8 cellular contexts compared by ENCODE assay signal in the genomic region with DNA sequence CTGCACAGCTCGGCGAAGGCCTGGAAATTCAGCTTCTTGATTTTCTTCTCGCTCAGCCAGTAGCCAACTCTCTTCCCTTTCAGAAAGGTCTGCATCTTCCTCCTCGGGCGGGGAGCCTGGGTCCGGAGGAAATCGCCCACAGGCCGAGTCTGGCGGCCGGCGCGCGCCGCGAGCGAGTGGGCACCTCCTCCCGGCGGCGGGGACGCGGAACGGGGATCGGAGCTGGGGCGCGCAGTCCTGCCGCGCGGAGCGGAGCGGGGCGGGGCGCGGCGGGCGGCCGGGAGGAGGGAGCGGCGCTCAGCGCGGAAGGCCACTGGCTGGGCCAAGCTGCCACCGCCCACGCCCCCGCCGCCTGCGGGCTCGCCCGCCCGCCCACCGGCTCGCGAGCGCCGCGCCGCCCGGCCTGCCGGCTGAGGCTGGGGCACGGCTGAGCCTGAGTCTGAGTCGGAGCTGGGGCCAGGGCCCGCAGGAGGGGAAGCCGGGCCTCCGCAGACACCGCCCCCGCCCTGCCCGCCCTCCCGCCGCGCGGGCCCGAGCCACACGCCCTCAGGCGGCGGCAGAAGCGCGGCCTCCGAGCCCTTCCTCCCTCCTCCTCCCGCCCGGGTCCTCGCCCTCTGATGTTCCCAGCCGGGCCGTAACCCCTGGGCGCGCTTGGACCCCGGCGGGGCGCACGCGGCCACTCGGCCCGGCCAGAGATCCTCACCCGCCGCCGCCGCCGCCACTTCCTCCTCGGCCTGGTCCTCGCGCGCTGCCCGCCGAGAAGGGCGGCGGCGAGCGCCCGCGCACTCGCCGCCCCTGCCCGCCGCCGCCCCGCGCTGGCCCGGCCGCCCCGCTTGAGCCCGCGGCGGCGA. TPM values are rescaled to one million over a fixed set of nuclear protein-coding genes. Genes with fewer than 3 reads are reported as not detected.
A peak's percentile ranks its signal among the peaks of the same experiment; 100 is the strongest.
DNase-seq lines count a peak whose midpoint lies in the region; ATAC-seq and TF ChIP-seq lines count a peak whose summit lies in the region.

No MANE protein-coding gene starts in this region.

- H3K4me3 ChIP-seq in GM12864 (ENCODE audit: low read depth, low read length), result peak overlapping the region; percentile 78
- H3K4me3 ChIP-seq in left ventricle myocardium inferior, result peak overlapping the region; percentile 75
- peak overlapping the region; percentile 93 for H3K4me3 ChIP-seq in psoas muscle
- peak overlapping the region; percentile 76 for H3K4me3 ChIP-seq in urinary bladder (ENCODE audit: low read depth, low read length)

- ATAC-seq in HG02610 (IDR thresholded peaks at IDR 0.05; ENCODE audit: unreplicated experiment) (peak; percentile 85), psoas muscle (peak; percentile 89 to 95 (median 92))

- H3K27me3 ChIP-seq in left ventricle myocardium inferior (ENCODE audit: low read depth), result no peaks in the 10 kb centered on the region
- no peaks in the 10 kb centered on the region for H3K27me3 ChIP-seq in psoas muscle (ENCODE audit: insufficient read depth in 3 of 3, low read length in 2 of 3)

- WGBS in adipose tissue, 3 donors, result 0 to 1% (median 0%) methylated on average over 59 to 117 of the region's 121 CpGs
- WGBS in psoas muscle, 3 donors, result 0 to 1% (median 0%) methylated on average over 40 to 117 of the region's 121 CpGs
- WGBS in urinary bladder, result under 1% methylated on average over 121 of the region's 121 CpGs

- DNase-seq in GM12864 (ENCODE audit: low read depth), result peak; percentile 53
- DNase-seq in NCI-H1092 (lab: John Stamatoyannopoulos, UW), result peak; percentile 79
- DNase-seq in SW480 (ENCODE audit: low spot score), result peak; percentile 91
- peak; percentile 91 for DNase-seq in left ventricle myocardium inferior
- peak; percentile 90 to 93 for DNase-seq in psoas muscle

- H3K36me3 ChIP-seq in left ventricle myocardium inferior (no peaks in the 10 kb centered on the region), psoas muscle (ENCODE audit: insufficient read depth in 1 of 2, low read depth in 1 of 2) (no peaks in the 10 kb centered on the region), urinary bladder (ENCODE audit: insufficient read depth) (no peaks in the 10 kb centered on the region)

- TF ChIP-seq CTCF in GM12864 (IDR thresholded peaks at IDR 0.05; ENCODE audit: low read depth, low read length, missing control alignments) (no peak), left ventricle myocardium inferior (IDR thresholded peaks at IDR 0.05; ENCODE audit: borderline replicate concordance) (no peak), psoas muscle (IDR thresholded peaks at IDR 0.05) (no peak)

- H3K9me3 ChIP-seq in left ventricle myocardium inferior (replicated peaks) (no peaks in the 10 kb centered on the region), psoas muscle (no peaks in the 10 kb centered on the region)

- H3K4me1 ChIP-seq in left ventricle myocardium inferior (peaks cover 50% of the 10 kb centered on the region), psoas muscle (peaks cover 19% of the 10 kb centered on the region), urinary bladder (ENCODE audit: insufficient read depth) (no peaks in the 10 kb centered on the region)

- intact Hi-C loops in left ventricle myocardium inferior (cut with micrococcal nuclease) (no loop called here), psoas muscle (cut with DNase I) (loop anchor here (5.0 to 10.0 kb wide), 2 partner anchors 102 to 220 kb away; a partner anchor contains a TSS)

- H3K27ac ChIP-seq in adipose tissue (ENCODE audit: low read depth, low read length) (peak overlapping the region; percentile 40), left ventricle myocardium inferior (replicated peaks) (peak overlapping the region; percentile 99), psoas muscle (peak overlapping the region; percentile 89), urinary bladder (ENCODE audit: low read depth) (peak overlapping the region; percentile 95)

RNA-seq across cellular contexts. Expression of a gene that starts 0.4 kb away (rescaled TPM):
- 100 to 1,000 TPM in 1 of 3 donors, 10 to 100 TPM in 2; 26.6 to 147 (median 29.9) TPM for polyA plus RNA-seq in adipose tissue
- 112 TPM for total RNA-seq in left ventricle myocardium inferior
- 10 to 100 TPM; 33.7 to 51.0 (median 45.6) TPM for total RNA-seq in psoas muscle
- polyA plus RNA-seq in psoas muscle, result 10 to 100 TPM; 30.0 to 61.1 (median 32.5) TPM
- total RNA-seq in urinary bladder, result 15.8 TPM
- polyA plus RNA-seq in urinary bladder, result 109 TPM

Comparison
In these comparisons a context has a peak if more than half of its experiments do, and no peak if none do; other contexts are left out.
1. Peak in every context shown above with its lines: DNase-seq, ATAC-seq, H3K4me3 ChIP-seq and H3K27ac ChIP-seq.
2. H3K27ac ChIP-seq: peak in every context shown above with its lines; median percentile 99 in left ventricle myocardium inferior; 95 in urinary bladder; 89 in psoas muscle; 40 in adipose tissue.